ENCODE assay signal across 24 cellular contexts in the genomic region with DNA sequence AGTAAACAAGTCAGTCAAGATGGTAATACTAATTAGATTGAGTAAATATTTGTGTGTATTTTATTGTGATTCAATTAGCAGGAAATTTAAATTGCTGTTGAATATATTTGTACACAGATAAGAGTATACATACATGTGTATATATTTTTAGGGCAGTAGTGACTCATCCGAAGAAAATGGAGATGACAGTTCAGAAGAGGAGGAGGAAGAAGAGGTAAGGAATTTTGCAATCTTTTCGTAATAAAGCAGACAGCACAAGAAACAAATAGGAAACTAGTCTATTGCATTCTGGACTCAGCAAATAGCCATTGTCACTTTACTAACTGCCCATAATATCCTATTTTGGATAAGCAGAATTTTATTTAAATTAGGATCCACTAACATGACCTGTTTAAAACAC. TPM values are rescaled to one million over a fixed set of nuclear protein-coding genes. Genes with fewer than 3 reads are reported as not detected.
A peak's percentile ranks its signal among the peaks of the same experiment; 100 is the strongest.
DNase-seq lines count a peak whose midpoint lies in the region; ATAC-seq and TF ChIP-seq lines count a peak whose summit lies in the region.
"Had no signal": no experiment of that assay in that cellular context is flagged by ENCODE, and none has a peak within 500 bp of the region (broad histone marks: within the 10 kb centered on the region; RNA-seq: fewer than 3 reads in every experiment).

No MANE protein-coding gene starts in this region.

- no peak for TF ChIP-seq POLR2A in IMR-90 (IDR thresholded peaks at IDR 0.05; ENCODE audit: low read depth, low read length)

- no peaks in the 10 kb centered on the region for H3K9me1 ChIP-seq in IMR-90 (ENCODE audit: insufficient read depth, low read length)

- no peaks in the 10 kb centered on the region for H3K27me3 Mint-ChIP-seq in endodermal cell (ENCODE audit: insufficient read depth)
- H3K27me3 Mint-ChIP-seq: activated naive CD8-positive, alpha-beta T cell treated with anti-CD3 and anti-CD28 coated beads for 36 hours; CD4-positive, alpha-beta T cell had no signal

- WGBS in IMR-90 (ENCODE audit: extremely low coverage in 2 of 2, insufficient read length in 1 of 2), 2 experiments = no CpG with 5 or more reads among the region's 2 CpGs
- 93 to 100% methylated on average over 1 to 2 of the region's 2 CpGs for WGBS in endodermal cell (ENCODE audit: insufficient coverage in 1 of 2, insufficient read length in 1 of 2), 2 experiments

- DNase-seq in IMR-90 = peak; percentile 38
- peak; percentile 59 for DNase-seq in SIG-M5 treated with dmso at 0.1 percent for 504 hours (lab: John Stamatoyannopoulos, UW; ENCODE audit: unreplicated experiment)
- DNase-seq in foreskin fibroblast = peak; percentile 15 to 50
- DNase-seq in endodermal cell = no peak
- DNase-seq in activated CD8-positive, alpha-beta memory T cell treated with anti-CD3 and anti-CD28 coated beads, Interleukin-2, amount 50 U/mL, for 48 hours = no peak
- DNase-seq in NCI-H2029 treated with DMSO at 0.1 percent for 48 hours (lab: John Stamatoyannopoulos, UW) = no peak
- no peak for DNase-seq in PC-9
- DNase-seq: activated CD8-positive, alpha-beta T cell treated with anti-CD3 and anti-CD28 coated beads, Interleukin-2, amount 10 ng/mL, durations not matched to agents 7 days and 5 days; activated naive CD8-positive, alpha-beta T cell treated with anti-CD3 and anti-CD28 coated beads for 36 hours; caudate nucleus; CD4-positive, alpha-beta T cell; DND-41; effector memory CD4-positive, alpha-beta T cell; NCI-H82; RPMI8226; stimulated activated naive CD4-positive, alpha-beta T cell; tibial artery had no signal

- H4K20me1 ChIP-seq in IMR-90 (ENCODE audit: insufficient read depth, low read length) = no peaks in the 10 kb centered on the region
- no peaks in the 10 kb centered on the region for H4K20me1 ChIP-seq in PC-9 (ENCODE audit: insufficient read depth)

- H2AK9ac ChIP-seq in IMR-90 (replicated peaks; ENCODE audit: low read depth, low read length, poor library complexity) = no peak overlapping the region

- H3K27ac ChIP-seq in ACC112 (ENCODE audit: low read depth, low read length) = peak overlapping the region; percentile 50
- no peak overlapping the region for H3K27ac ChIP-seq in IMR-90 (ENCODE audit: insufficient read depth, low read length)
- no peak overlapping the region for H3K27ac ChIP-seq in endodermal cell (ENCODE audit: low read depth, low read length)
- H3K27ac ChIP-seq in PC-9 = no peak overlapping the region
- H3K27ac ChIP-seq: A549, neural progenitor cell, tibial artery had no signal

- H2AFZ ChIP-seq in ACC112 (ENCODE audit: low read length, unreplicated experiment) (peak overlapping the region; percentile 64), IMR-90 (replicated peaks; ENCODE audit: low read length, poor library complexity) (no peak overlapping the region), PC-9 (no peak overlapping the region)
- H2AFZ ChIP-seq: neural progenitor cell had no signal

- no peaks in the 10 kb centered on the region for H3K9me2 ChIP-seq in PC-9 (ENCODE audit: insufficient read depth)

- TF ChIP-seq CTCF in IMR-90 (conservative IDR thresholded peaks at IDR 0.05; ENCODE audit: low read depth, low read length) = no peak
- TF ChIP-seq CTCF in foreskin fibroblast (IDR thresholded peaks at IDR 0.05; ENCODE audit: low read depth, low read length) = no peak
- no peak for TF ChIP-seq CTCF in endodermal cell (conservative IDR thresholded peaks at IDR 0.05)
- no peak for TF ChIP-seq CTCF in PC-9 (conservative IDR thresholded peaks at IDR 0.05)

- H3K9me3 ChIP-seq in IMR-90 (ENCODE audit: control insufficient read depth, insufficient read depth, low read length) = no peaks in the 10 kb centered on the region
- peaks cover 4% of the 10 kb centered on the region for H3K9me3 ChIP-seq in endodermal cell (ENCODE audit: control insufficient read depth, low read length)
- no peaks in the 10 kb centered on the region for H3K9me3 ChIP-seq in PC-9 (ENCODE audit: insufficient read depth, low read depth)
- H3K9me3 ChIP-seq: A549, tibial artery had no signal

- no peaks in the 10 kb centered on the region for H3K36me3 Mint-ChIP-seq in endodermal cell (ENCODE audit: low read depth)
- H3K36me3 Mint-ChIP-seq: activated naive CD8-positive, alpha-beta T cell treated with anti-CD3 and anti-CD28 coated beads for 36 hours; neural progenitor cell had no signal

- H3F3A ChIP-seq in PC-9 (ENCODE audit: insufficient read depth, low read depth) = no peaks in the 10 kb centered on the region

- H2AK5ac ChIP-seq in IMR-90 (ENCODE audit: low read depth, low read length) = no peak overlapping the region

- no peaks in the 10 kb centered on the region for H3K79me2 ChIP-seq in ACC112 (ENCODE audit: control insufficient read depth, insufficient read depth, low read length, unreplicated experiment)
- no peaks in the 10 kb centered on the region for H3K79me2 ChIP-seq in PC-9 (ENCODE audit: low read depth)

- H3K4me1 ChIP-seq in ACC112 (ENCODE audit: control insufficient read depth, insufficient read depth, low read length, unreplicated experiment) = peaks cover 20% of the 10 kb centered on the region
- H3K4me1 ChIP-seq in IMR-90 (ENCODE audit: control insufficient read depth, insufficient read depth, low read length) = no peaks in the 10 kb centered on the region
- H3K4me1 ChIP-seq in endodermal cell (ENCODE audit: control insufficient read depth, insufficient read depth, low read length) = no peaks in the 10 kb centered on the region
- no peaks in the 10 kb centered on the region for H3K4me1 ChIP-seq in PC-9 (replicated peaks; ENCODE audit: insufficient read depth)
- H3K4me1 ChIP-seq: A549, neural progenitor cell, tibial artery had no signal

- intact Hi-C loops in IMR-90 (cut with micrococcal nuclease) = no loop called here
- intact Hi-C loops in PC-9 (cut with micrococcal nuclease; ENCODE audit: unreplicated experiment) = no loop called here

- H3K4me2 ChIP-seq in IMR-90 (ENCODE audit: low read depth, low read length) (peak overlapping the region; percentile 19; the same call in 1 of the 2 replicates), PC-9 (no peak overlapping the region)
- H3K4me2 ChIP-seq: A549, neural progenitor cell had no signal

- no peak overlapping the region for H3K23ac ChIP-seq in IMR-90 (ENCODE audit: low read depth, low read length)

- H3K27me3 ChIP-seq in ACC112 (ENCODE audit: insufficient read depth, low read length) = no peaks in the 10 kb centered on the region
- H3K27me3 ChIP-seq in IMR-90 (ENCODE audit: control insufficient read depth, insufficient read depth, low read length) = no peaks in the 10 kb centered on the region
- H3K27me3 ChIP-seq in endodermal cell (ENCODE audit: control insufficient read depth, insufficient read depth, low read length, poor library complexity, severe bottlenecking) = no peaks in the 10 kb centered on the region
- H3K27me3 ChIP-seq in PC-9 (ENCODE audit: insufficient read depth, low read depth) = no peaks in the 10 kb centered on the region
- H3K27me3 ChIP-seq: neural progenitor cell, tibial artery had no signal

- BruUV-seq in IMR-90 (replicated peaks; lab: Mats Ljungman, UMichigan) (no TSS peak), PC-9 (replicated peaks; lab: Mats Ljungman, UMichigan) (no TSS peak)

- H2BK20ac ChIP-seq in IMR-90 (ENCODE audit: low read depth, low read length) = no peak overlapping the region

- no peak overlapping the region; a peak in 1 of 4 replicates for H4K8ac ChIP-seq in IMR-90 (ENCODE audit: low read depth in 2 of 2, low read length in 2 of 2)

- no peak overlapping the region for H4K91ac ChIP-seq in IMR-90 (ENCODE audit: insufficient read depth, low read depth, low read length)

- H4K5ac ChIP-seq in IMR-90 (ENCODE audit: low read depth, low read length) = no peak overlapping the region

- CTCF ChIA-PET in IMR-90 (lab: Yijun Ruan, JAX) = no interaction called here
- CTCF ChIA-PET in PC-9 (lab: Charles Lee) = no interaction called here

- in situ Hi-C loops in IMR-90 (cut with MboI; ENCODE audit: low sequenced_read_pairs) = no loop called here

- peak overlapping the region; percentile 9; the same call in 1 of the 2 replicates for H3K4me3 ChIP-seq in ACC112 (ENCODE audit: low read depth, low read length)
- no peak overlapping the region for H3K4me3 ChIP-seq in IMR-90 (ENCODE audit: insufficient read depth, low read depth, low read length)
- H3K4me3 ChIP-seq in foreskin fibroblast (ENCODE audit: low read depth in 1 of 2, low read length in 2 of 2) = no peak overlapping the region
- H3K4me3 ChIP-seq in endodermal cell (ENCODE audit: low read length) = no peak overlapping the region
- H3K4me3 ChIP-seq in PC-9 = no peak overlapping the region
- H3K4me3 ChIP-seq: A549, neural progenitor cell, tibial artery had no signal

- POLR2A ChIA-PET in IMR-90 (lab: Charles Lee; ENCODE audit: unreplicated experiment) = no interaction called here
- POLR2A ChIA-PET in PC-9 (lab: Charles Lee; ENCODE audit: unreplicated experiment) = no interaction called here

- H3K14ac ChIP-seq in IMR-90 (replicated peaks; ENCODE audit: low read depth, low read length) = no peak overlapping the region

- H3K9me3 Mint-ChIP-seq in endodermal cell = peaks cover 4% of the 10 kb centered on the region
- H3K9me3 Mint-ChIP-seq: activated naive CD8-positive, alpha-beta T cell treated with anti-CD3 and anti-CD28 coated beads for 36 hours; CD4-positive, alpha-beta T cell; T-helper 1 cell treated with Interleukin-12 subunit alpha and Interleukin-12 subunit beta and Interleukin-4 antibody, amounts not matched to agents 30 μg/mL and 1 μg/mL, for 36 hours had no signal

- no peaks in the 10 kb centered on the region for H3K79me1 ChIP-seq in IMR-90 (ENCODE audit: low read depth in 1 of 2, low read length in 2 of 2)

- no peak overlapping the region for H2BK15ac ChIP-seq in IMR-90 (ENCODE audit: low read depth, low read length)

- TF ChIP-seq RAD21 in IMR-90 (IDR thresholded peaks at IDR 0.05; ENCODE audit: low read length) = no peak

- H3K18ac ChIP-seq in IMR-90 (ENCODE audit: low read depth, low read length) = no peak overlapping the region

- peak overlapping the region; percentile 74 for H2BK5ac ChIP-seq in IMR-90 (ENCODE audit: low read depth, low read length, poor library complexity, severe bottlenecking)

- no peak overlapping the region for H2BK120ac ChIP-seq in IMR-90 (ENCODE audit: low read depth, low read length)

- no peak overlapping the region for H3K4ac ChIP-seq in IMR-90 (ENCODE audit: low read depth, low read length)

- no peak overlapping the region for H3K56ac ChIP-seq in IMR-90 (ENCODE audit: extremely low read depth, insufficient read depth, low read length)

- no peaks in the 10 kb centered on the region for H3K4me1 Mint-ChIP-seq in endodermal cell
- H3K4me1 Mint-ChIP-seq: activated naive CD8-positive, alpha-beta T cell treated with anti-CD3 and anti-CD28 coated beads for 36 hours; neural progenitor cell; WTC11 had no signal

- no peak overlapping the region for H3K27ac Mint-ChIP-seq in endodermal cell
- H3K27ac Mint-ChIP-seq: activated CD8-positive, alpha-beta T cell treated with anti-CD3 and anti-CD28 coated beads, Interleukin-2, amount 10 ng/mL, durations not matched to agents 7 days and 5 days; activated naive CD8-positive, alpha-beta T cell treated with anti-CD3 and anti-CD28 coated beads for 36 hours; CD4-positive, alpha-beta T cell; neural progenitor cell; T-helper 1 cell treated with Interleukin-12 subunit alpha and Interleukin-12 subunit beta and Interleukin-4 antibody, amounts not matched to agents 30 μg/mL and 1 μg/mL, for 36 hours; WTC11 had no signal

- H3K9ac ChIP-seq in IMR-90 (ENCODE audit: low read depth, low read length) = no peak overlapping the region
- H3K9ac ChIP-seq in endodermal cell (ENCODE audit: extremely low read depth, low read length, poor library complexity, severe bottlenecking) = no peak overlapping the region
- H3K9ac ChIP-seq: neural progenitor cell had no signal

- ATAC-seq in IMR-90 (ENCODE audit: low read depth) = peak; percentile 44; the same call in 1 of the 2 replicates
- ATAC-seq: A549; activated CD8-positive, alpha-beta T cell treated with anti-CD3 and anti-CD28 coated beads, Interleukin-2, amount 10 ng/mL, durations not matched to agents 7 days and 5 days; HepG2; WTC11 had no signal

- H3K36me3 ChIP-seq in ACC112 (ENCODE audit: insufficient read depth, low read length) = no peaks in the 10 kb centered on the region
- no peaks in the 10 kb centered on the region for H3K36me3 ChIP-seq in IMR-90 (ENCODE audit: control insufficient read depth, insufficient read depth, low read length)
- no peaks in the 10 kb centered on the region for H3K36me3 ChIP-seq in endodermal cell (ENCODE audit: control insufficient read depth, insufficient read depth, low read length)
- H3K36me3 ChIP-seq in PC-9 (ENCODE audit: low read depth) = no peaks in the 10 kb centered on the region
- H3K36me3 ChIP-seq: neural progenitor cell, tibial artery had no signal

- dilution Hi-C loops in IMR-90 (cut with HindIII; ENCODE audit: low sequenced_read_pairs, unreplicated experiment) = no loop called here

- no peak overlapping the region for H3K4me3 Mint-ChIP-seq in endodermal cell
- H3K4me3 Mint-ChIP-seq: activated CD8-positive, alpha-beta T cell treated with anti-CD3 and anti-CD28 coated beads, Interleukin-2, amount 10 ng/mL, durations not matched to agents 7 days and 5 days; activated naive CD8-positive, alpha-beta T cell treated with anti-CD3 and anti-CD28 coated beads for 36 hours; CD4-positive, alpha-beta T cell; neural progenitor cell; T-helper 1 cell treated with Interleukin-12 subunit alpha and Interleukin-12 subunit beta and Interleukin-4 antibody, amounts not matched to agents 30 μg/mL and 1 μg/mL, for 36 hours; WTC11 had no signal

RNA-seq across cellular contexts. Expression of a gene that starts 6.6 kb away (rescaled TPM):
- total RNA-seq in IMR-90 (2012; rRNA removed) = not detected in 2 replicates
- not detected in 2 replicates for polyA plus RNA-seq in IMR-90 (2012; rRNA removed)
- polyA plus RNA-seq in IMR-90 (2012; cell fraction: cytosol; rRNA removed) = not detected in 2 replicates
- not detected in 2 replicates for polyA plus RNA-seq in IMR-90 (2012; cell fraction: nucleus; rRNA removed; ENCODE audit: low replicate concordance)
- not detected for total RNA-seq in endodermal cell
- polyA plus RNA-seq in endodermal cell (2013, experiment 1 of 2) = not detected
- polyA plus RNA-seq in endodermal cell (2013, experiment 2 of 2) = not detected
- total RNA-seq in PC-9 (2021) = not detected in 2 replicates
- total RNA-seq: activated CD8-positive, alpha-beta T cell treated with anti-CD3 and anti-CD28 coated beads, Interleukin-2, amount 10 ng/mL, durations not matched to agents 7 days and 5 days; activated naive CD8-positive, alpha-beta T cell treated with anti-CD3 and anti-CD28 coated beads for 36 hours; CD4-positive, alpha-beta T cell; HepG2; renal cortical epithelial cell; WTC11 had no signal
- polyA plus RNA-seq: A549, HepG2 had no signal

RNA-seq across cellular contexts. Expression of a gene that starts 26.8 kb away (rescaled TPM):
- total RNA-seq in IMR-90 (2012; rRNA removed) = not detected in 2 replicates
- polyA plus RNA-seq in IMR-90 (2012; rRNA removed) = not detected in 2 replicates
- not detected in 2 replicates for polyA plus RNA-seq in IMR-90 (2012; cell fraction: cytosol; rRNA removed)
- polyA plus RNA-seq in IMR-90 (2012; cell fraction: nucleus; rRNA removed; ENCODE audit: low replicate concordance) = not detected in 2 replicates
- total RNA-seq in endodermal cell = under 1 TPM; 0.37 to 0.89 TPM
- not detected for polyA plus RNA-seq in endodermal cell (2013, experiment 1 of 2)
- not detected for polyA plus RNA-seq in endodermal cell (2013, experiment 2 of 2)
- not detected in 2 replicates for total RNA-seq in PC-9 (2021)
- total RNA-seq: activated CD8-positive, alpha-beta T cell treated with anti-CD3 and anti-CD28 coated beads, Interleukin-2, amount 10 ng/mL, durations not matched to agents 7 days and 5 days; activated naive CD8-positive, alpha-beta T cell treated with anti-CD3 and anti-CD28 coated beads for 36 hours; CD4-positive, alpha-beta T cell; HepG2; renal cortical epithelial cell; WTC11 had no signal
- polyA plus RNA-seq: A549 had no signal

Comparison
In these comparisons a context has a peak if more than half of its experiments do, and no peak if none do; other contexts are left out.
1. DNase-seq: peak in IMR-90 (single experiment), SIG-M5 treated with dmso at 0.1 percent for 504 hours (single experiment) and foreskin fibroblast (2 of 2); none in endodermal cell (single experiment), activated CD8-positive, alpha-beta memory T cell treated with anti-CD3 and anti-CD28 coated beads, Interleukin-2, amount 50 U/mL, for 48 hours (single experiment), NCI-H2029 treated with DMSO at 0.1 percent for 48 hours (single experiment) and PC-9 (0 of 2).